33 cellular contexts compared by ENCODE assay signal in the genomic region with DNA sequence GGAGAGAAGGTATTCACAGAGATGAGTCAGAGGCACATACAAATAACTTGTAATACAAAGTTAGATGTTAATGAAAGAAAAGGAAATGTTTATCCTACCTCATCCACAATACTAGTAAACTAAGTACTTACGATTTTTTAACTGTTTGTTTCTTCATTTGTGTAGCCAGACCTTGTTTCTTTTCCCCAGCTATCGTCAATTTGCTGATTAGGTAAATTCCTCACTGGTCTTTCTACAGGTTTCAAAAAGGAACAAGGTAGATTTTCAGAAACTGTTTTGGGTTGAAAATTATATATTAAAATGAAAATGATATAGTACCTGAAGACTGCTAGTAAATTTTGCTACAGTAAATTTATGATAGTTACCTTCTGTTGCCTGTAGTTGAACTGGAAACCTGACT. TPM values are rescaled to one million over a fixed set of nuclear protein-coding genes. Genes with fewer than 3 reads are reported as not detected.
"Had no signal": no experiment of that assay in that cellular context is flagged by ENCODE, and none has a peak within 500 bp of the region (broad histone marks: within the 10 kb centered on the region; RNA-seq: fewer than 3 reads in every experiment).

No MANE protein-coding gene starts in this region.

- H3K27ac Mint-ChIP-seq: dendritic cell treated with granulocyte-macrophage colony-stimulating factor and Interleukin-4, amounts not matched to agents 40 ng/mL and 50 ng/mL, for 4 days; mesothelial cell of epicardium; naive B cell; neural progenitor cell; stimulated activated memory B cell treated with anti-CD40 and anti-IgM and Interleukin-4, amounts not matched to agents 10 μg/mL and 1 μg/mL and 100 μg/mL, for 72 hours had no signal

- DNase-seq: colonic mucosa; effector CD8-positive, alpha-beta T cell; foreskin melanocyte; glutamatergic neuron; hypothalamus; kidney; left cardiac atrium; left lung; mesenchymal stem cell; mucosa of descending colon; naive B cell; right cardiac atrium; spleen; stimulated activated CD4-positive, alpha-beta T cell treated with anti-CD3 and anti-CD28 coated beads, Interleukin-4, amount 100 ng/mL, for 4 hours; stimulated activated naive CD8-positive, alpha-beta T cell treated with anti-CD3 and anti-CD28 coated beads, Interleukin-15, Interleukin-2, amounts not matched to agents 100 U/mL and 50 U/mL, for 24 hours; substantia nigra; upper lobe of left lung had no signal

- H3K9me3 ChIP-seq: colonic mucosa, esophagus muscularis mucosa, left lung, mucosa of descending colon, prostate gland, spleen, thoracic aorta, tibial nerve, upper lobe of left lung had no signal

- H3K36me3 Mint-ChIP-seq: naive B cell; stimulated activated memory B cell treated with anti-CD40 and anti-IgM and Interleukin-4, amounts not matched to agents 10 μg/mL and 1 μg/mL and 100 μg/mL, for 72 hours had no signal

- H3K27me3 Mint-ChIP-seq: dendritic cell treated with granulocyte-macrophage colony-stimulating factor and Interleukin-4, amounts not matched to agents 40 ng/mL and 50 ng/mL, for 4 days; naive B cell had no signal

- H3K36me3 ChIP-seq: colonic mucosa, left lung, neural progenitor cell, prostate gland, spleen, thoracic aorta, upper lobe of left lung had no signal

- FAIRE-seq: endothelial cell of umbilical vein, kidney, urothelium cell line had no signal

- H3K27me3 ChIP-seq: colonic mucosa, esophagus muscularis mucosa, left lung, neural progenitor cell, spleen, tibial nerve, upper lobe of left lung had no signal

- H3K4me3 Mint-ChIP-seq: dendritic cell treated with granulocyte-macrophage colony-stimulating factor and Interleukin-4, amounts not matched to agents 40 ng/mL and 50 ng/mL, for 4 days; mesothelial cell of epicardium; naive B cell; nephron; neural progenitor cell; stimulated activated memory B cell treated with anti-CD40 and anti-IgM and Interleukin-4, amounts not matched to agents 10 μg/mL and 1 μg/mL and 100 μg/mL, for 72 hours had no signal

- H3K27ac ChIP-seq: colonic mucosa, esophagus muscularis mucosa, left lung, neural progenitor cell, prostate gland, skin epidermis, spleen, thoracic aorta, tibial nerve, upper lobe of left lung had no signal

- H3K4me3 ChIP-seq: colonic mucosa, esophagus muscularis mucosa, left lung, mucosa of descending colon, neural progenitor cell, prostate gland, skin epidermis, spleen, thoracic aorta, tibial nerve, upper lobe of left lung had no signal

- H3K9me3 Mint-ChIP-seq: dendritic cell treated with granulocyte-macrophage colony-stimulating factor and Interleukin-4, amounts not matched to agents 40 ng/mL and 50 ng/mL, for 4 days; mesothelial cell of epicardium; naive B cell; nephron; neural progenitor cell; stimulated activated memory B cell treated with anti-CD40 and anti-IgM and Interleukin-4, amounts not matched to agents 10 μg/mL and 1 μg/mL and 100 μg/mL, for 72 hours had no signal

- H3K9ac ChIP-seq: neural progenitor cell had no signal

- H3K4me2 ChIP-seq: neural progenitor cell had no signal

- H2AFZ ChIP-seq: neural progenitor cell had no signal

- H3K4me1 Mint-ChIP-seq: naive B cell; neural progenitor cell; stimulated activated memory B cell treated with anti-CD40 and anti-IgM and Interleukin-4, amounts not matched to agents 10 μg/mL and 1 μg/mL and 100 μg/mL, for 72 hours had no signal

- H3K4me1 ChIP-seq: colonic mucosa, esophagus muscularis mucosa, left lung, neural progenitor cell, prostate gland, spleen, tibial nerve, upper lobe of left lung had no signal

- ATAC-seq: left cardiac atrium; left lung; mucosa of descending colon; right cardiac atrium; stimulated activated memory B cell treated with anti-CD40 and anti-IgM and Interleukin-4, amounts not matched to agents 10 μg/mL and 1 μg/mL and 100 μg/mL, for 72 hours; stimulated activated naive CD8-positive, alpha-beta T cell treated with anti-CD3 and anti-CD28 coated beads, Interleukin-15, Interleukin-2, amounts not matched to agents 100 U/mL and 50 U/mL, for 24 hours had no signal

RNA-seq across cellular contexts. Expression of a gene that starts 56.6 kb away (rescaled TPM):
- total RNA-seq: chondrocyte, colonic mucosa, endothelial cell of umbilical vein, epithelial cell of proximal tubule, esophagus muscularis mucosa, kidney, left cardiac atrium, lung microvascular endothelial cell, mesothelial cell of epicardium, mucosa of descending colon, osteocyte, spleen, thoracic aorta, tibial nerve had no signal
- polyA plus RNA-seq: endothelial cell of umbilical vein, right cardiac atrium had no signal
